Comparison of ENCODE assay signal across 14 cellular contexts in the genomic region with DNA sequence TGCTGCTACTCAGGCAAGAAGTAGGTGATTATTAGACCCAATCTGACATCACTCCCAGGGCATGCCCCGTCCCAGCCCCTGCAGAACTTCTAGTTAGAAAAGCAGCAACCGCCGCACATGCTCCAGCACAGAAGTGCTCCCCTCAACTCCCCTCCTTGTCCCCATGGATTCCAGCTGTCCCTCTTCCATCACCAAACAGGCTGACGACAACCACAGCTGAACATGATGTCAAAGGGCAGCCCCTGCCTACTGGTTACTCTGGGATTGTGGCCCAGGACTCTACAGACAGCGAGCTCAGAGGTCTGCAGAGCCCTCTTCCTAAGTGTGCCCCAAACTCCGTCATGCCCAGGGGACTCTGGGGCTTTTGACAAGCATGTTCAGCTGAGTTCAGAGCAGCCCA.
DNase-seq lines count a peak whose midpoint lies in the region; ATAC-seq and TF ChIP-seq lines count a peak whose summit lies in the region.
"Had no signal": no experiment of that assay in that cellular context is flagged by ENCODE, and none has a peak within 500 bp of the region (broad histone marks: within the 10 kb centered on the region; RNA-seq: fewer than 3 reads in every experiment).

No MANE protein-coding gene starts in this region.

- H3K9me3 Mint-ChIP-seq in naive B cell (no peaks in the 10 kb centered on the region), progenitor cell of endocrine pancreas (ENCODE audit: low read depth) (no peaks in the 10 kb centered on the region)
- H3K9me3 Mint-ChIP-seq: CD4-positive, alpha-beta T cell had no signal

- H3K4me3 Mint-ChIP-seq in naive B cell: peak overlapping the region in 2 of 8 donors; percentile 39 to 61
- no peak overlapping the region for H3K4me3 Mint-ChIP-seq in progenitor cell of endocrine pancreas (ENCODE audit: low read depth)
- H3K4me3 Mint-ChIP-seq: CD4-positive, alpha-beta T cell had no signal

- H3K4me3 ChIP-seq in cardiac muscle cell (no peak overlapping the region), ovary (no peak overlapping the region)

- TF ChIP-seq EP300 in ovary (IDR thresholded peaks at IDR 0.05): no peak

- WGBS in ovary, 3 donors: 82 to 88% (median 83%) methylated on average over 6 of the region's 6 CpGs

- H3K27me3 Mint-ChIP-seq in naive B cell (no peaks in the 10 kb centered on the region), progenitor cell of endocrine pancreas (peaks cover 29% of the 10 kb centered on the region)

- ATAC-seq in left ventricle myocardium superior: no peak
- no peak for ATAC-seq in naive B cell (ENCODE audit: low read depth in 2 of 2)
- no peak for ATAC-seq in HG02884 (IDR thresholded peaks at IDR 0.05; ENCODE audit: unreplicated experiment)
- ATAC-seq: HCT116 had no signal

- H3K27me3 ChIP-seq in cardiac muscle cell (no peaks in the 10 kb centered on the region), ovary (no peaks in the 10 kb centered on the region)

- H3K27ac ChIP-seq in cardiac muscle cell (peak overlapping the region; percentile 10), ovary (no peak overlapping the region)
- H3K27ac ChIP-seq: 22Rv1 had no signal

- no peak for TF ChIP-seq POLR2A in ovary (IDR thresholded peaks at IDR 0.05)

- H3K36me3 Mint-ChIP-seq in naive B cell: peaks cover 0 to 5% of the 10 kb centered on the region in 2 donors
- H3K36me3 Mint-ChIP-seq in progenitor cell of endocrine pancreas (ENCODE audit: insufficient read depth): no peaks in the 10 kb centered on the region

- H3K27ac Mint-ChIP-seq in naive B cell (peak overlapping the region in 5 of 6 donors; percentile 15 to 96 (median 79)), progenitor cell of endocrine pancreas (peak overlapping the region; percentile 46)
- H3K27ac Mint-ChIP-seq: CD4-positive, alpha-beta T cell had no signal

- DNase-seq in cardiac muscle cell (ENCODE audit: low read depth in 1 of 2, low spot score in 1 of 2) (peak in 1 of 2 donors; percentile 22), left ventricle myocardium superior (no peak), naive B cell (no peak), progenitor cell of endocrine pancreas (ENCODE audit: low spot score, unreplicated experiment) (no peak), ovary (no peak), DMS114 treated with DMSO at 0.1 percent for 48 hours (lab: John Stamatoyannopoulos, UW; ENCODE audit: unreplicated experiment) (no peak)
- DNase-seq in activated CD4-positive, alpha-beta T cell treated with anti-CD3 and anti-CD28 coated beads, Interleukin-2, amount 50 U/mL, for 4 hours: no peak
- DNase-seq: C1 segment of cervical spinal cord; CD4-positive, alpha-beta T cell; GF-D8; IMR-90 had no signal

- H3K9me3 ChIP-seq in cardiac muscle cell (ENCODE audit: low read depth) (no peaks in the 10 kb centered on the region), ovary (no peaks in the 10 kb centered on the region)

- H3K4me1 ChIP-seq in cardiac muscle cell (ENCODE audit: low read depth) (peaks cover 32% of the 10 kb centered on the region), ovary (ENCODE audit: insufficient read depth) (no peaks in the 10 kb centered on the region)

- TF ChIP-seq CTCF in cardiac muscle cell (IDR thresholded peaks at IDR 0.05; ENCODE audit: low read depth, low read length) (no peak), progenitor cell of endocrine pancreas (IDR thresholded peaks at IDR 0.05; ENCODE audit: unreplicated experiment) (no peak), ovary (IDR thresholded peaks at IDR 0.05) (no peak)

- intact Hi-C loops in left ventricle myocardium superior (cut with micrococcal nuclease) (no loop called here), ovary (cut with DNase I) (no loop called here)

- no peaks in the 10 kb centered on the region for H3K36me3 ChIP-seq in cardiac muscle cell
- no peaks in the 10 kb centered on the region for H3K36me3 ChIP-seq in ovary

- H3K4me1 Mint-ChIP-seq in naive B cell (peaks cover 70 to 96% (median 85%) of the 10 kb centered on the region in 3 donors), progenitor cell of endocrine pancreas (ENCODE audit: low read depth) (peaks cover 31% of the 10 kb centered on the region)
